In the genomic region with DNA sequence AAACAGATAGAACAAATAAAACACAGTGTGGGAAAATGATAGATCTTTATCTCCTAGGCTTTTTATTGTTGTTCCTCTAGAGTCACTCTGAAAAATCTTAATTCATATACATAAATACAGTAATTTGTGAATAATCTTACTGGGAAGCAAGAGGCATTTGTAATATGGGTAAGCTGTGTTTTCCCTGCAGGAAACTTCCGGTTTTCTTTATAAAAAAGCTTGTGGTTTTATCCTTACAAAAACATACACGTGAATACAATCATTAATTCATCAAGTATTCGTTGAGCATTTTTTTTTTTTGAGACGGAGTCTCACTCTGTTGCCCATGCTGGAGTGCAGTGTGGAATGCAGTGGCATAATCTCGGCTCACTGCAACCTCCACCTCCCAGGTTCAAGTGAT, we compare ENCODE assay signal across 24 cellular contexts.
"Had no signal": no experiment of that assay in that cellular context is flagged by ENCODE, and none has a peak within 500 bp of the region (broad histone marks: within the 10 kb centered on the region; RNA-seq: fewer than 3 reads in every experiment).

No MANE protein-coding gene starts in this region.

- DNase-seq: stimulated activated CD4-positive, alpha-beta T cell treated with anti-CD3 and anti-CD28 coated beads, Interleukin-2, amount 100 ng/mL, for 48 hours; stimulated activated CD4-positive, alpha-beta T cell treated with anti-CD3 and anti-CD28 coated beads, Interleukin-4, amount 100 ng/mL, for 1 hour; stimulated activated CD4-positive, alpha-beta T cell treated with anti-CD3 and anti-CD28 coated beads, Interleukin-4, amount 100 ng/mL, for 24 hours; stimulated activated CD4-positive, alpha-beta T cell treated with anti-CD3 and anti-CD28 coated beads, Interleukin-4, amount 100 ng/mL, for 4 hours; stimulated activated CD8-positive, alpha-beta memory T cell treated with anti-CD3 and anti-CD28 coated beads, Interleukin-4, amount 100 ng/mL, for 48 hours; stimulated activated naive B cell treated with anti-CD40 and anti-IgM and Interleukin-4, amounts not matched to agents 10 μg/mL and 1 μg/mL and 100 μg/mL, for 72 hours; stimulated activated naive CD4-positive, alpha-beta T cell; stimulated activated naive CD4-positive, alpha-beta T cell treated with Interleukin-2 at 50 U/mL for 16 hours; stimulated activated naive CD8-positive, alpha-beta T cell treated with anti-CD3 and anti-CD28 coated beads, Interleukin-15, amount 100 ng/mL, for 72 hours; stimulated activated naive CD8-positive, alpha-beta T cell treated with anti-CD3 and anti-CD28 coated beads, Interleukin-15, Interleukin-2, amounts not matched to agents 100 U/mL and 50 U/mL, for 24 hours; stomach; substantia nigra; testis; thyroid gland; tibial artery; transverse colon; trophoblast cell; upper lobe of left lung; upper lobe of right lung; uterus had no signal

- H3K36me3 ChIP-seq: stomach, suprapubic skin, thoracic aorta, thyroid gland, tibial artery, tibial nerve, transverse colon, upper lobe of left lung, upper lobe of right lung, uterus, vagina had no signal

- H3K27me3 ChIP-seq: stomach, suprapubic skin, testis, thyroid gland, tibial artery, tibial nerve, transverse colon, upper lobe of left lung, upper lobe of right lung, uterus, vagina had no signal

- H3K27ac ChIP-seq: stomach, suprapubic skin, testis, thoracic aorta, thyroid gland, tibial artery, tibial nerve, transverse colon, upper lobe of left lung, upper lobe of right lung, uterus, vagina had no signal

- H3K4me3 ChIP-seq: stomach, suprapubic skin, testis, thoracic aorta, thyroid gland, tibial artery, tibial nerve, transverse colon, upper lobe of left lung, upper lobe of right lung, uterus, vagina had no signal

- H3K4me1 ChIP-seq: stomach, suprapubic skin, testis, thyroid gland, tibial artery, tibial nerve, transverse colon, upper lobe of left lung, upper lobe of right lung, uterus, vagina had no signal

- H3K9me3 ChIP-seq: stomach, suprapubic skin, testis, thoracic aorta, thyroid gland, tibial artery, tibial nerve, transverse colon, upper lobe of left lung, upper lobe of right lung, uterus, vagina had no signal
